Comparison of ENCODE assay signal across 11 cellular contexts in genomic region chr11:76587810-76588454, GRCh38.
A peak's percentile ranks its signal among the peaks of the same experiment; 100 is the strongest.
DNase-seq lines count a peak whose midpoint lies in the region; ATAC-seq, FAIRE-seq and TF ChIP-seq lines count a peak whose summit lies in the region.
"Had no signal": no experiment of that assay in that cellular context is flagged by ENCODE, and none has a peak within 500 bp of the region (broad histone marks: within the 10 kb centered on the region; RNA-seq: fewer than 3 reads in every experiment).

No MANE protein-coding gene starts in this region.

- H3K9ac ChIP-seq in stomach smooth muscle (ENCODE audit: low read length in 2 of 2) = no peak overlapping the region

- peaks cover 2% of the 10 kb centered on the region for H3K9me3 Mint-ChIP-seq in activated naive CD4-positive, alpha-beta T cell treated with anti-CD3 and anti-CD28 coated beads, Interleukin-2, amount 10 ng/mL, durations not matched to agents 7 days and 5 days
- H3K9me3 Mint-ChIP-seq: activated naive CD4-positive, alpha-beta T cell treated with anti-CD3 and anti-CD28 coated beads, Interleukin-2, amount 50 U/mL, for 24 hours had no signal

- H3K9me2 ChIP-seq in hepatocyte (replicated peaks; ENCODE audit: insufficient read depth) = no peaks in the 10 kb centered on the region

- intact Hi-C loops in posterior cingulate gyrus (cut with DNase I) = no loop called here

- H3K36me3 ChIP-seq in hepatocyte (replicated peaks; ENCODE audit: insufficient read depth, low read depth) (no peaks in the 10 kb centered on the region), stomach smooth muscle (ENCODE audit: control insufficient read depth in 2 of 2, insufficient read depth in 2 of 2, low read length in 2 of 2) (no peaks in the 10 kb centered on the region), small intestine (ENCODE audit: control insufficient read depth in 2 of 2, insufficient read depth in 2 of 2, low read length in 2 of 2) (no peaks in the 10 kb centered on the region)

- TF ChIP-seq CTCF in hepatocyte (IDR thresholded peaks at IDR 0.05; ENCODE audit: poor library complexity) = no peak

- H3K27ac ChIP-seq in hepatocyte = peak overlapping the region; percentile 90
- peak overlapping the region; percentile 55 for H3K27ac ChIP-seq in stomach smooth muscle (ENCODE audit: low read length)
- peak overlapping the region in 1 of 2 donors; percentile 56 for H3K27ac ChIP-seq in small intestine (ENCODE audit: low read depth in 1 of 2, low read length in 1 of 2)

- H3K27me3 Mint-ChIP-seq in activated naive CD4-positive, alpha-beta T cell treated with anti-CD3 and anti-CD28 coated beads, Interleukin-2, amount 10 ng/mL, durations not matched to agents 7 days and 5 days = peaks cover 8% of the 10 kb centered on the region
- H3K27me3 Mint-ChIP-seq: activated naive CD4-positive, alpha-beta T cell treated with anti-CD3 and anti-CD28 coated beads, Interleukin-2, amount 50 U/mL, for 24 hours had no signal

- no peak overlapping the region for H3K4me3 Mint-ChIP-seq in activated naive CD4-positive, alpha-beta T cell treated with anti-CD3 and anti-CD28 coated beads, Interleukin-2, amount 10 ng/mL, durations not matched to agents 7 days and 5 days
- H3K4me3 Mint-ChIP-seq: activated naive CD4-positive, alpha-beta T cell treated with anti-CD3 and anti-CD28 coated beads, Interleukin-2, amount 50 U/mL, for 24 hours had no signal

- H3K9me3 ChIP-seq in hepatocyte (ENCODE audit: low read depth) (no peaks in the 10 kb centered on the region), stomach smooth muscle (ENCODE audit: control insufficient read depth in 2 of 2, low read length in 2 of 2) (no peaks in the 10 kb centered on the region), small intestine (ENCODE audit: control insufficient read depth, low read depth) (no peaks in the 10 kb centered on the region)

- peaks cover 4% of the 10 kb centered on the region for H3K36me3 Mint-ChIP-seq in activated naive CD4-positive, alpha-beta T cell treated with anti-CD3 and anti-CD28 coated beads, Interleukin-2, amount 10 ng/mL, durations not matched to agents 7 days and 5 days
- H3K36me3 Mint-ChIP-seq: activated naive CD4-positive, alpha-beta T cell treated with anti-CD3 and anti-CD28 coated beads, Interleukin-2, amount 50 U/mL, for 24 hours had no signal

- ATAC-seq in GM18498 (IDR thresholded peaks at IDR 0.05; ENCODE audit: unreplicated experiment) = no peak

- FAIRE-seq in small intestine (lab: Jason Lieb, UNC) = no peak

- peak overlapping the region; percentile 35 for H3K4me2 ChIP-seq in hepatocyte

- H3K4me3 ChIP-seq in hepatocyte (no peak overlapping the region), stomach smooth muscle (ENCODE audit: low read length in 2 of 2) (no peak overlapping the region), small intestine (ENCODE audit: low read depth in 1 of 2, low read length in 2 of 2) (no peak overlapping the region)

- CTCF ChIA-PET in activated naive CD4-positive, alpha-beta T cell treated with anti-CD3 and anti-CD28 coated beads, Interleukin-2, amount 10 ng/mL, durations not matched to agents 7 days and 5 days (lab: Charles Lee) = interaction anchor here (1.2 kb wide), 1 partner anchor 10 kb away, joined by 3 read pairs; no protein-coding TSS in a partner anchor

- H3K27me3 ChIP-seq in hepatocyte = no peaks in the 10 kb centered on the region
- no peaks in the 10 kb centered on the region for H3K27me3 ChIP-seq in stomach smooth muscle (ENCODE audit: control insufficient read depth in 1 of 2, insufficient read depth in 2 of 2, low read length in 2 of 2)
- no peaks in the 10 kb centered on the region for H3K27me3 ChIP-seq in small intestine (ENCODE audit: control insufficient read depth in 2 of 2, insufficient read depth in 2 of 2, low read length in 2 of 2)

- peak overlapping the region; percentile 23 for H2AFZ ChIP-seq in hepatocyte

- no peak for DNase-seq in activated naive CD4-positive, alpha-beta T cell treated with anti-CD3 and anti-CD28 coated beads, Interleukin-2, amount 10 ng/mL, durations not matched to agents 7 days and 5 days
- DNase-seq in activated naive CD4-positive, alpha-beta T cell treated with anti-CD3 and anti-CD28 coated beads, Interleukin-2, amount 50 U/mL, for 16 hours = no peak
- peak; percentile 36 for DNase-seq in activated T-helper 9 cell treated with anti-CD3 and anti-CD28 coated beads, Interleukin-2, amount 50 U/mL, for 16 hours (ENCODE audit: low read depth)
- DNase-seq in hepatocyte (ENCODE audit: low spot score) = no peak
- DNase-seq in small intestine = no peak
- DNase-seq in posterior cingulate gyrus = no peak
- DNase-seq: NCI-H1092; NK-92 treated with Interleukin-12 subunit alpha and Interleukin-12 subunit beta, amount 100 ng/mL, for 24 hours had no signal

- WGBS in hepatocyte (ENCODE audit: low lambda C conversion rate, missing lambda C conversion rate) = 83% methylated on average over 5 of the region's 5 CpGs
- WGBS in small intestine, 3 donors = 54 to 70% (median 69%) methylated on average over 5 of the region's 5 CpGs

- H4K20me1 ChIP-seq in hepatocyte (ENCODE audit: insufficient read depth, poor library complexity, severe bottlenecking) = no peaks in the 10 kb centered on the region

- H3K4me1 Mint-ChIP-seq in activated naive CD4-positive, alpha-beta T cell treated with anti-CD3 and anti-CD28 coated beads, Interleukin-2, amount 10 ng/mL, durations not matched to agents 7 days and 5 days = peaks cover 58% of the 10 kb centered on the region
- H3K4me1 Mint-ChIP-seq: activated naive CD4-positive, alpha-beta T cell treated with anti-CD3 and anti-CD28 coated beads, Interleukin-2, amount 50 U/mL, for 24 hours had no signal

- peaks cover 12% of the 10 kb centered on the region for H3K4me1 ChIP-seq in hepatocyte (ENCODE audit: insufficient read depth)
- H3K4me1 ChIP-seq in stomach smooth muscle (ENCODE audit: control insufficient read depth, insufficient read depth, low read length) = peaks cover 9% of the 10 kb centered on the region
- peaks cover 0 to 4% of the 10 kb centered on the region in 2 donors for H3K4me1 ChIP-seq in small intestine (ENCODE audit: control insufficient read depth in 2 of 2, insufficient read depth in 1 of 2, low read depth in 1 of 2, low read length in 1 of 2)

- no peaks in the 10 kb centered on the region for H3K79me2 ChIP-seq in hepatocyte

- peak overlapping the region; percentile 87 for H3K27ac Mint-ChIP-seq in activated naive CD4-positive, alpha-beta T cell treated with anti-CD3 and anti-CD28 coated beads, Interleukin-2, amount 10 ng/mL, durations not matched to agents 7 days and 5 days
- H3K27ac Mint-ChIP-seq: activated naive CD4-positive, alpha-beta T cell treated with anti-CD3 and anti-CD28 coated beads, Interleukin-2, amount 50 U/mL, for 24 hours had no signal
